ENCODE assay signal across 27 cellular contexts in the genomic region with DNA sequence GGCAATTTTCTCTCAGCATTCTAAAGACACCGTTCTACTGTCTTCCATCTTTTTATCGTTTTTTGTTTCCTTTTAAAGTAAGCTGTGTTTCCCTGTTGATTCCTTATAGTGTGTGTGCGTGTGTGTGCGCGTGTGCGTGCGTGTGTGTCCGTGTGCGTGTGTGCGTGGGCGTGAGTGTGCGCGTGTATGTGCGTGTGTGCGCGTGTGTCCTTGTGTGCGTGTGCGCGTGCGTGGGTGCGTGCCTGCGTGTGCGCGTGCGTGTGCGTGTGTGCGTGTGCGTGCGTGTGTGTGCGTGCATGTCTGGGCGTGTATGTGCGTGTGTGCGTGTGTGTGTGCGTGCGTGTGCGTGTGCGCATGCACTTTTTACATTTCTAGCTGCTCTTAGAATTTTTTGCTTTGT.
"Had no signal": no experiment of that assay in that cellular context is flagged by ENCODE, and none has a peak within 500 bp of the region (broad histone marks: within the 10 kb centered on the region; RNA-seq: fewer than 3 reads in every experiment).

No MANE protein-coding gene starts in this region.

- DNase-seq: activated CD4-positive, alpha-beta T cell treated with anti-CD3 and anti-CD28 coated beads for 36 hours; activated CD4-positive, alpha-beta T cell treated with anti-CD3 and anti-CD28 coated beads, Interleukin-2, amount 50 U/mL, for 1 hour; activated CD4-positive, alpha-beta T cell treated with anti-CD3 and anti-CD28 coated beads, Interleukin-2, amount 50 U/mL, for 48 hours; activated CD4-positive, CD25-positive, alpha-beta regulatory T cell; activated CD4-positive, CD25-positive, alpha-beta regulatory T cell treated with anti-CD3 and anti-CD28 coated beads, Interleukin-2, amount 50 U/mL, for 72 hours; activated CD8-positive, alpha-beta memory T cell treated with anti-CD3 and anti-CD28 coated beads for 24 hours; activated CD8-positive, alpha-beta T cell treated with anti-CD3 and anti-CD28 coated beads for 36 hours; activated effector memory CD4-positive, alpha-beta T cell treated with Interleukin-2 at 50 U/mL for 16 hours; activated gamma-delta T cell treated with Interleukin-2 at 50 U/mL for 16 hours; activated naive CD4-positive, alpha-beta T cell treated with anti-CD3 and anti-CD28 coated beads for 36 hours; activated naive CD8-positive, alpha-beta T cell treated with anti-CD3 and anti-CD28 coated beads, Interleukin-2, amount 10 ng/mL, durations not matched to agents 7 days and 5 days; activated T-cell treated with anti-CD3 and anti-CD28 coated beads, Interleukin-2, amount 50 U/mL, for 4 hours; central memory CD4-positive, alpha-beta T cell; cerebellar nuclear complex; colonic mucosa; effector memory CD4-positive, alpha-beta T cell; erythroblast; esophagus squamous epithelium; foreskin melanocyte; T-helper 2 cell had no signal

- H3K9me3 Mint-ChIP-seq: activated T-cell treated with anti-CD3 and anti-CD28 coated beads, Interleukin-2, amount 50 U/mL, for 4 hours had no signal

- H3K27ac Mint-ChIP-seq: activated CD4-positive, alpha-beta T cell treated with anti-CD3 and anti-CD28 coated beads for 36 hours; activated CD8-positive, alpha-beta T cell treated with anti-CD3 and anti-CD28 coated beads for 36 hours; activated naive CD4-positive, alpha-beta T cell treated with anti-CD3 and anti-CD28 coated beads for 36 hours; activated naive CD4-positive, alpha-beta T cell treated with anti-CD3 and anti-CD28 coated beads, Interleukin-2, amount 50 U/mL, for 72 hours; activated naive CD8-positive, alpha-beta T cell treated with anti-CD3 and anti-CD28 coated beads, Interleukin-2, amount 10 ng/mL, durations not matched to agents 7 days and 5 days; activated T-helper 17 cell treated with anti-CD3 and anti-CD28 coated beads, Interleukin-2, amount 50 U/mL, for 72 hours; brain had no signal

- H3K4me3 Mint-ChIP-seq: activated CD4-positive, alpha-beta T cell treated with anti-CD3 and anti-CD28 coated beads for 36 hours; activated CD8-positive, alpha-beta T cell treated with anti-CD3 and anti-CD28 coated beads for 36 hours; activated naive CD4-positive, alpha-beta T cell treated with anti-CD3 and anti-CD28 coated beads for 36 hours; activated naive CD8-positive, alpha-beta T cell treated with anti-CD3 and anti-CD28 coated beads, Interleukin-2, amount 10 ng/mL, durations not matched to agents 7 days and 5 days; activated T-cell treated with anti-CD3 and anti-CD28 coated beads, Interleukin-2, amount 50 U/mL, for 4 hours; activated T-helper 17 cell treated with anti-CD3 and anti-CD28 coated beads, Interleukin-2, amount 50 U/mL, for 72 hours; brain had no signal

- H3K36me3 Mint-ChIP-seq: activated naive CD4-positive, alpha-beta T cell treated with anti-CD3 and anti-CD28 coated beads, Interleukin-2, amount 50 U/mL, for 72 hours; activated naive CD8-positive, alpha-beta T cell treated with anti-CD3 and anti-CD28 coated beads, Interleukin-2, amount 10 ng/mL, durations not matched to agents 7 days and 5 days had no signal

- H3K4me3 ChIP-seq: ascending aorta, breast epithelium, cardiac muscle cell, colonic mucosa, esophagus squamous epithelium, gastroesophageal sphincter had no signal

- H3K9me3 ChIP-seq: ascending aorta, colonic mucosa, esophagus squamous epithelium had no signal

- H3K4me1 ChIP-seq: ascending aorta, breast epithelium, colonic mucosa, esophagus squamous epithelium, gastroesophageal sphincter had no signal

- ATAC-seq: activated CD4-positive, alpha-beta T cell treated with anti-CD3 and anti-CD28 coated beads for 36 hours; activated CD8-positive, alpha-beta T cell treated with anti-CD3 and anti-CD28 coated beads for 36 hours; activated naive CD4-positive, alpha-beta T cell treated with anti-CD3 and anti-CD28 coated beads, Interleukin-2, amount 50 U/mL, for 72 hours; activated T-cell treated with anti-CD3 and anti-CD28 coated beads, Interleukin-2, amount 50 U/mL, for 4 hours; activated T-helper 17 cell treated with anti-CD3 and anti-CD28 coated beads, Interleukin-2, amount 50 U/mL, for 72 hours; gastroesophageal sphincter had no signal

- H3K4me1 Mint-ChIP-seq: activated CD4-positive, alpha-beta T cell treated with anti-CD3 and anti-CD28 coated beads for 36 hours; activated naive CD8-positive, alpha-beta T cell treated with anti-CD3 and anti-CD28 coated beads, Interleukin-2, amount 10 ng/mL, durations not matched to agents 7 days and 5 days; activated T-helper 17 cell treated with anti-CD3 and anti-CD28 coated beads, Interleukin-2, amount 50 U/mL, for 72 hours had no signal

- H3K27me3 ChIP-seq: ascending aorta, breast epithelium, cardiac muscle cell, colonic mucosa had no signal

- H3K27me3 Mint-ChIP-seq: activated naive CD8-positive, alpha-beta T cell treated with anti-CD3 and anti-CD28 coated beads, Interleukin-2, amount 10 ng/mL, durations not matched to agents 7 days and 5 days; activated T-helper 17 cell treated with anti-CD3 and anti-CD28 coated beads, Interleukin-2, amount 50 U/mL, for 72 hours; brain had no signal

- H3K27ac ChIP-seq: ascending aorta, breast epithelium, cardiac muscle cell, colonic mucosa, esophagus squamous epithelium, gastroesophageal sphincter had no signal

- H3K36me3 ChIP-seq: ascending aorta, breast epithelium, cardiac muscle cell, colonic mucosa, esophagus squamous epithelium, gastroesophageal sphincter had no signal
